In the genomic region with DNA sequence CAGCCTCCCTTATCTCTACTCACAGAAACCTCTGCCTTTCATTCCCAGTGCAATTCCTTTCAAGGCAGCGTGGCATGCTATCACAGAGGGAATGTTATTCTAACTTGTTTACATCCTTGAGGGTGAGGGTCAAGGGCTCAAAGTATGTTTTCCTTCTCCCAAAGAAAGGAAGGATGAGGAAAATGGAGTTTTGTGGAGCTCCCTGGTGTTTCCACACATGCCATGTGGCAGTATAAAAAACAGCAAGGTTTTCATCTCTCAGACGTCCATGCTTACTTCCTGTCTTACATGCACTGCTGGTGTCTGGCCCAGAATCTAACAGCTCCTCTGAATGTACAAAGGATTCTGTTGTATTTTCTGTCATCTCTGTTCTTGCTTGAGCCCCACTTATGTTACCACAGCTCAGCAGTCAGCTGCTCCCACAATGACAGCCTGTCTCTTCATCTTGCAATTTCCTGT, we compare ENCODE assay signal across 8 cellular contexts.
DNase-seq lines count a peak whose midpoint lies in the region; ATAC-seq and TF ChIP-seq lines count a peak whose summit lies in the region.

No MANE protein-coding gene starts in this region.

- H3K4me1 ChIP-seq in BLaER1 treated with 17β-estradiol and CSF1 and Interleukin-3, amounts not matched to agents 10 nM and 100 nM = peaks cover 0 to 12% (median 6%) of the 10 kb centered on the region in 10 experiments; a peak in 14 of 20 replicates
- H3K4me1 ChIP-seq in SJSA1 (replicated peaks) = peaks cover 8% of the 10 kb centered on the region; the same call in 1 of the 2 replicates

- no peak for ATAC-seq in GM18502 (IDR thresholded peaks at IDR 0.05; ENCODE audit: poor library complexity, unreplicated experiment)

- no peaks in the 10 kb centered on the region for H3K27me3 ChIP-seq in BLaER1 treated with 17β-estradiol and CSF1 and Interleukin-3, amounts not matched to agents 10 nM and 100 nM
- no peaks in the 10 kb centered on the region for H3K27me3 ChIP-seq in SJSA1 (replicated peaks)

- H4K20me1 ChIP-seq in BLaER1 treated with 17β-estradiol and CSF1 and Interleukin-3, amounts not matched to agents 10 nM and 100 nM = no peaks in the 10 kb centered on the region

- peak in 1 of 2 experiments; percentile 21 for DNase-seq in SJSA1 (ENCODE audit: low read depth in 1 of 2, low spot score in 2 of 2)
- peak; percentile 77 for DNase-seq in fibroblast of pulmonary artery (ENCODE audit: low read depth)
- peak in 37 of 56 donors; percentile 2 to 52 (median 16) for DNase-seq in nucleus accumbens (lab: John Stamatoyannopoulos, UW)
- DNase-seq in SW480 (ENCODE audit: low spot score) = no peak
- DNase-seq in NCI-H526 treated with DMSO at 0.1 percent for 48 hours (lab: John Stamatoyannopoulos, UW) = no peak
- no peak for DNase-seq in DMS153 (lab: John Stamatoyannopoulos, UW)

- TF ChIP-seq CTCF in fibroblast of pulmonary artery (IDR thresholded peaks at IDR 0.05; ENCODE audit: low read length, missing control alignments) = no peak

- no peaks in the 10 kb centered on the region for H3K9me3 ChIP-seq in BLaER1 treated with 17β-estradiol and CSF1 and Interleukin-3, amounts not matched to agents 10 nM and 100 nM (replicated peaks in 1 of 11)
- H3K9me3 ChIP-seq in SJSA1 (replicated peaks) = no peaks in the 10 kb centered on the region

- H3K27ac ChIP-seq in BLaER1 treated with 17β-estradiol and CSF1 and Interleukin-3, amounts not matched to agents 10 nM and 100 nM = peak overlapping the region in 1 of 11 experiments; percentile 23; a peak in 3 of 22 replicates
- peak overlapping the region; percentile 5; the same call in 1 of the 2 replicates for H3K27ac ChIP-seq in SJSA1

- peak overlapping the region in 6 of 11 experiments; percentile 25 to 69 (median 31); a peak in 8 of 22 replicates for H3K4me2 ChIP-seq in BLaER1 treated with 17β-estradiol and CSF1 and Interleukin-3, amounts not matched to agents 10 nM and 100 nM

- no peaks in the 10 kb centered on the region for H3K36me3 ChIP-seq in BLaER1 treated with 17β-estradiol and CSF1 and Interleukin-3, amounts not matched to agents 10 nM and 100 nM
- no peaks in the 10 kb centered on the region for H3K36me3 ChIP-seq in SJSA1

- no peak overlapping the region for H3K4me3 ChIP-seq in BLaER1 treated with 17β-estradiol and CSF1 and Interleukin-3, amounts not matched to agents 10 nM and 100 nM
- H3K4me3 ChIP-seq in SJSA1 (no peak overlapping the region), fibroblast of pulmonary artery (replicated peaks; ENCODE audit: low read depth, low read length) (no peak overlapping the region)

- no peak overlapping the region for H3K9ac ChIP-seq in BLaER1 treated with 17β-estradiol and CSF1 and Interleukin-3, amounts not matched to agents 10 nM and 100 nM

Comparison
In these comparisons a context has a peak if more than half of its experiments do, and no peak if none do; other contexts are left out.
1. DNase-seq: peak in fibroblast of pulmonary artery (single experiment) and nucleus accumbens (37 of 56); none in SW480 (single experiment), NCI-H526 treated with DMSO at 0.1 percent for 48 hours (single experiment) and DMS153 (single experiment).